7 cellular contexts compared by ENCODE assay signal in genomic region chr12:62117041-62117440, GRCh38.
"Had no signal": no experiment of that assay in that cellular context is flagged by ENCODE, and none has a peak within 500 bp of the region (broad histone marks: within the 10 kb centered on the region; RNA-seq: fewer than 3 reads in every experiment).

No MANE protein-coding gene starts in this region.

- H3K27ac ChIP-seq: HL-60, KMS-11 had no signal

- ATAC-seq: HepG2, K562 had no signal

- H3K4me2 ChIP-seq: KMS-11 had no signal

- H3K9ac ChIP-seq: KMS-11 had no signal

- DNase-seq: IMR-90, KBM-7, KG1 had no signal

- H3K4me3 ChIP-seq: K562 had no signal
